ENCODE assay signal across 1 cellular context in the genomic region with DNA sequence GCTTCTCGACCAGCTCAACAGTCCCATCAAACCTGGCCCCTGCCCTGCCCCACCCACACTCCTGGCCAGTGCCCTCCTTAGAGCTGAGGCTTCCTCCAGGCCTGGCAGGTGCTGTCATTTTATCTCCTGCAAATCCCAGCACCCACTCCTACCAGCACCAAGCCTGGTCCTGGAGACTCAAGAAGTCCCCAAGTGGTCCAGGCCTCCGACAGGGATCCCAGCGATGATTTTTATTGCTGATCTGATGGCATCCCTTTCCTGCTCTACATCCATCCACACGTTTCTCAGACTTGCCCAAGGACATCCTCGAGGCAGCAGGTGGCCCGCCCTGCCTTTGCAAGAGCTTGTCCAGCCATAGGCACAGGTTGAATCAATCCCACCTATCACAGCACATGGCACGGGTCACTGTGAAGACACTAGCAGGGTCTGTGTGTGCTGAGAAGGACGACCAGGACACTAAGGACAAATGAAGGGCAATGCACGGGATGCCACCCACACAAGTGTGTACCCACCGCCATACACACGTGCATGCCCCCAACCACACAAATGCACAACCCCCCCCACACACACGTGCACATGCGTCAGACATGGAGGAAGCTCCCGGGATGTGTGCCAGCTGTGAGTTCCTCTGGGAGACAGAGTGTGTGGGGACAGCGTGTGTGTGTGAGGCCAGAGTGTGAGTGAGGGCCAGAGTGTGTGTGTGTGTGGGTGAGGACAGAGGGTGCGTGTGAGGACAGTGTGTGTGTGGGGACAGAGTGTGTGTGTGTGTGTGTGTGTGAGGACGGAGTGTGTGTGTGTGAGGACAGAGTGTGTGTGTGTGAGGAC.
TF ChIP-seq lines count a peak whose summit lies in the region.

No MANE protein-coding gene starts in this region.

TF ChIP-seq in SK-N-SH, 30 proteins besides CTCF, POLR2A, EP300 and RAD21 (continued from another document):
- TF ChIP-seq, protein P1, sequence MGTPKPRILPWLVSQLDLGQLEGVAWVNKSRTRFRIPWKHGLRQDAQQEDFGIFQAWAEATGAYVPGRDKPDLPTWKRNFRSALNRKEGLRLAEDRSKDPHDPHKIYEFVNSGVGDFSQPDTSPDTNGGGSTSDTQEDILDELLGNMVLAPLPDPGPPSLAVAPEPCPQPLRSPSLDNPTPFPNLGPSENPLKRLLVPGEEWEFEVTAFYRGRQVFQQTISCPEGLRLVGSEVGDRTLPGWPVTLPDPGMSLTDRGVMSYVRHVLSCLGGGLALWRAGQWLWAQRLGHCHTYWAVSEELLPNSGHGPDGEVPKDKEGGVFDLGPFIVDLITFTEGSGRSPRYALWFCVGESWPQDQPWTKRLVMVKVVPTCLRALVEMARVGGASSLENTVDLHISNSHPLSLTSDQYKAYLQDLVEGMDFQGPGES (IDR thresholded peaks at IDR 0.05; ENCODE audit: low read depth, low read length) = no peak
- TF ChIP-seq, protein P2, sequence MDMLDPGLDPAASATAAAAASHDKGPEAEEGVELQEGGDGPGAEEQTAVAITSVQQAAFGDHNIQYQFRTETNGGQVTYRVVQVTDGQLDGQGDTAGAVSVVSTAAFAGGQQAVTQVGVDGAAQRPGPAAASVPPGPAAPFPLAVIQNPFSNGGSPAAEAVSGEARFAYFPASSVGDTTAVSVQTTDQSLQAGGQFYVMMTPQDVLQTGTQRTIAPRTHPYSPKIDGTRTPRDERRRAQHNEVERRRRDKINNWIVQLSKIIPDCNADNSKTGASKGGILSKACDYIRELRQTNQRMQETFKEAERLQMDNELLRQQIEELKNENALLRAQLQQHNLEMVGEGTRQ (IDR thresholded peaks at IDR 0.05; ENCODE audit: borderline replicate concordance, low read depth, low read length) = no peak
- no peak for TF ChIP-seq NFIC (IDR thresholded peaks at IDR 0.05; ENCODE audit: borderline replicate concordance)
- no peak for TF ChIP-seq MXI1 (IDR thresholded peaks at IDR 0.05; ENCODE audit: low read depth, low read length)
- TF ChIP-seq, protein P3, sequence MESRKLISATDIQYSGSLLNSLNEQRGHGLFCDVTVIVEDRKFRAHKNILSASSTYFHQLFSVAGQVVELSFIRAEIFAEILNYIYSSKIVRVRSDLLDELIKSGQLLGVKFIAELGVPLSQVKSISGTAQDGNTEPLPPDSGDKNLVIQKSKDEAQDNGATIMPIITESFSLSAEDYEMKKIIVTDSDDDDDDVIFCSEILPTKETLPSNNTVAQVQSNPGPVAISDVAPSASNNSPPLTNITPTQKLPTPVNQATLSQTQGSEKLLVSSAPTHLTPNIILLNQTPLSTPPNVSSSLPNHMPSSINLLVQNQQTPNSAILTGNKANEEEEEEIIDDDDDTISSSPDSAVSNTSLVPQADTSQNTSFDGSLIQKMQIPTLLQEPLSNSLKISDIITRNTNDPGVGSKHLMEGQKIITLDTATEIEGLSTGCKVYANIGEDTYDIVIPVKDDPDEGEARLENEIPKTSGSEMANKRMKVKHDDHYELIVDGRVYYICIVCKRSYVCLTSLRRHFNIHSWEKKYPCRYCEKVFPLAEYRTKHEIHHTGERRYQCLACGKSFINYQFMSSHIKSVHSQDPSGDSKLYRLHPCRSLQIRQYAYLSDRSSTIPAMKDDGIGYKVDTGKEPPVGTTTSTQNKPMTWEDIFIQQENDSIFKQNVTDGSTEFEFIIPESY (IDR thresholded peaks at IDR 0.05; ENCODE audit: borderline replicate concordance, low read depth) = no peak
- no peak for TF ChIP-seq SIN3A (IDR thresholded peaks at IDR 0.05; ENCODE audit: borderline replicate concordance, low read depth, low read length)
- no peak for TF ChIP-seq NRF1 (IDR thresholded peaks at IDR 0.05; ENCODE audit: low read depth, low read length)
- no peak for TF ChIP-seq RFX5 (IDR thresholded peaks at IDR 0.05; ENCODE audit: low read length)
- TF ChIP-seq FOSL2 (IDR thresholded peaks at IDR 0.05; ENCODE audit: borderline replicate concordance, low read depth) = no peak
- TF ChIP-seq TCF12 (IDR thresholded peaks at IDR 0.05) = no peak
- TF ChIP-seq GATA2 (CRISPR knock-in tag; IDR thresholded peaks at IDR 0.05) = no peak
- no peak for TF ChIP-seq SMC3 (IDR thresholded peaks at IDR 0.05; ENCODE audit: low read depth, low read length)
